1 cellular context compared by ENCODE assay signal in the genomic region with DNA sequence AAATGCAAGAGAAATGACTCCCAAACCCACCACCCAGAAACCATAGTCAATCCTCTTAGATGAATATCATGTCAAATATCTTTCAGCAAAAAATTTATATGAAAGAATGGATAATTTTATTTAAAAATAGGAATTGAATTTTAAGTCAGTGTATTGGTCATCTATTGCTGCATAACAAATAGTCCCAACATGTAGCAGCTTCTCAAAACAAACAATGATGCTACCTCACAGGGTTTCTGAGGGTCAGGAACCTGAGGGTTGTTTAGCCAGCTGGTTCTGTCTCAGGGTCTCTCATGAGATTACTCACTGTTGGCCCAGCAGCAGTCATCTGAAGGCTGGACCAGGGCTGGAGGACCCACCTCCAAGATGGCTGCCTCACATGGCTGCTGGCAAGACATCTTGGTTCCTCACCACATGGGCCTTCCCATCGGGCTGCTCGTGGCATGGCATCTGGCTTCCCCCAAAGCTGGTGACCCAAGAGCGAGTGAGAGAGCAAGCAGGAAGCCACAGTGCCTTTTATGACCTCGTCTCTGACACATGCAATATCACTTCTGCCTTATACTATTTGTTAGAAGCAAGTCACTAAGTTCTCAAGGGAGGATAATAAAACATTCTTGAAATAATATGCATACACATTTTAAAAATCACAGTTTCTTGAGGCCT.
TF ChIP-seq lines count a peak whose summit lies in the region.

No MANE protein-coding gene starts in this region.

TF ChIP-seq in K562, 482 proteins besides CTCF, POLR2A, EP300 and RAD21:
- TF ChIP-seq ZNF324 (CRISPR knock-in tag; IDR thresholded peaks at IDR 0.05) (no peak), RBM25 (IDR thresholded peaks at IDR 0.05; ENCODE audit: low read depth, low read length, severe bottlenecking) (peak; percentile 20)
- TF ChIP-seq, protein P1, sequence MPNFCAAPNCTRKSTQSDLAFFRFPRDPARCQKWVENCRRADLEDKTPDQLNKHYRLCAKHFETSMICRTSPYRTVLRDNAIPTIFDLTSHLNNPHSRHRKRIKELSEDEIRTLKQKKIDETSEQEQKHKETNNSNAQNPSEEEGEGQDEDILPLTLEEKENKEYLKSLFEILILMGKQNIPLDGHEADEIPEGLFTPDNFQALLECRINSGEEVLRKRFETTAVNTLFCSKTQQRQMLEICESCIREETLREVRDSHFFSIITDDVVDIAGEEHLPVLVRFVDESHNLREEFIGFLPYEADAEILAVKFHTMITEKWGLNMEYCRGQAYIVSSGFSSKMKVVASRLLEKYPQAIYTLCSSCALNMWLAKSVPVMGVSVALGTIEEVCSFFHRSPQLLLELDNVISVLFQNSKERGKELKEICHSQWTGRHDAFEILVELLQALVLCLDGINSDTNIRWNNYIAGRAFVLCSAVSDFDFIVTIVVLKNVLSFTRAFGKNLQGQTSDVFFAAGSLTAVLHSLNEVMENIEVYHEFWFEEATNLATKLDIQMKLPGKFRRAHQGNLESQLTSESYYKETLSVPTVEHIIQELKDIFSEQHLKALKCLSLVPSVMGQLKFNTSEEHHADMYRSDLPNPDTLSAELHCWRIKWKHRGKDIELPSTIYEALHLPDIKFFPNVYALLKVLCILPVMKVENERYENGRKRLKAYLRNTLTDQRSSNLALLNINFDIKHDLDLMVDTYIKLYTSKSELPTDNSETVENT (CRISPR knock-in tag; IDR thresholded peaks at IDR 0.05): no peak
